Comparison of ENCODE assay signal across 1 cellular context in the genomic region with DNA sequence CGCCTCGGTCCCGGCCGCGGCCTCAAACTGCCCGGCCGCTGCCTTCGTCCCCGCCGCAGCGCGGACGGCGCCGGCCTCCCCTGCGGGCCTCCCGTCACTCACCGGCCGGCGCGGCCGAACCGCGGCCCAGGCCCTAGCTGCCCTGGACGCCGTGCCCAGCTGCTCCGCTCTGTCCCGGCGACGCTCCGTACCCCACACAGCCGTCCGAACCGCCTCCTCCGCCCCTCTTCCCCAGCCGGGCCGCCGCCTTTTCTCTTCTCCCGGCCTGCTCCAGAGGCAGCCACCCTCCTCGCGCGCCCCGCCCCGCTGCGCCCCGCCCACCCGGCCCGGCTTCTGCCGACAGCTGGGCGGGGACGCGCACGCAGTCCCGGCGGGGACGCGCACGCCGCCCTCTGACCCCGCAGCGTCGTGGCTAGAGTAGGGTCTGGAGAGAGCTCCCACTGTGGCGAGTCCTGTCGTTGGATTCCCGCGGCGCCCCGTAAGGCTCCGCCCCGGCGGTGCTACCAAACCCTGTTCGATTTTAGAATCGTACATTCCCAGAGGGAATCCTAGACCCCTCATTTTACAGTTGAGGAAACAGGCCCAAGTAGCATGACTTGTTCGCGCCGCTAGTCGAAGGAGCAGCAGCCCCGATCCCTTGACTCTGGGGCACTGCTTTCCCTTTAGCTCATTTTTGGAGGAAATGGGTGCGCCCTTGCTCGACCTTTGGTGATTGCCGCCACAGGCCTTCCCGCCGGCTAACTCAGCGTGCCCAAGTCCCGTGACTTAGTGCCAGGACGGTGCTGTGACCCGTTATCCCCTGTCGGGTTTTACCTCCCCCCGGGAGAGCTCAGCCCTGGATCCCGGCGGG.
TF ChIP-seq lines count a peak whose summit lies in the region.

A gene with protein sequence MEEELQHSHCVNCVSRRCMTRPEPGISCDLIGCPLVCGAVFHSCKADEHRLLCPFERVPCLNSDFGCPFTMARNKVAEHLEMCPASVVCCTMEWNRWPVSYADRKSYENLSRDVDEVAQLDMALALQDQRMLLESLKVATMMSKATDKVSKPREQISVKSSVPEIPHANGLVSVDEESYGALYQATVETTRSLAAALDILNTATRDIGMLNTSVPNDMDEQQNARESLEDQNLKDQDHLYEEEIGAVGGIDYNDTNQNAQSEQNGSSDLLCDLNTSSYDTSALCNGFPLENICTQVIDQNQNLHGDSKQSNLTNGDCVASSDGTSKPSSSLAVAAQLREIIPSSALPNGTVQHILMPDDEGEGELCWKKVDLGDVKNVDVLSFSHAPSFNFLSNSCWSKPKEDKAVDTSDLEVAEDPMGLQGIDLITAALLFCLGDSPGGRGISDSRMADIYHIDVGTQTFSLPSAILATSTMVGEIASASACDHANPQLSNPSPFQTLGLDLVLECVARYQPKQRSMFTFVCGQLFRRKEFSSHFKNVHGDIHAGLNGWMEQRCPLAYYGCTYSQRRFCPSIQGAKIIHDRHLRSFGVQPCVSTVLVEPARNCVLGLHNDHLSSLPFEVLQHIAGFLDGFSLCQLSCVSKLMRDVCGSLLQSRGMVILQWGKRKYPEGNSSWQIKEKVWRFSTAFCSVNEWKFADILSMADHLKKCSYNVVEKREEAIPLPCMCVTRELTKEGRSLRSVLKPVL (minus strand): TSS at position 295 of the 850 bp plus-strand sequence. CDS start 8,390 bp downstream, outside the sequence.

TF ChIP-seq in K562, 482 proteins besides CTCF, POLR2A, EP300 and RAD21 (continued from another document and continues in another):
- TF ChIP-seq, protein P1, sequence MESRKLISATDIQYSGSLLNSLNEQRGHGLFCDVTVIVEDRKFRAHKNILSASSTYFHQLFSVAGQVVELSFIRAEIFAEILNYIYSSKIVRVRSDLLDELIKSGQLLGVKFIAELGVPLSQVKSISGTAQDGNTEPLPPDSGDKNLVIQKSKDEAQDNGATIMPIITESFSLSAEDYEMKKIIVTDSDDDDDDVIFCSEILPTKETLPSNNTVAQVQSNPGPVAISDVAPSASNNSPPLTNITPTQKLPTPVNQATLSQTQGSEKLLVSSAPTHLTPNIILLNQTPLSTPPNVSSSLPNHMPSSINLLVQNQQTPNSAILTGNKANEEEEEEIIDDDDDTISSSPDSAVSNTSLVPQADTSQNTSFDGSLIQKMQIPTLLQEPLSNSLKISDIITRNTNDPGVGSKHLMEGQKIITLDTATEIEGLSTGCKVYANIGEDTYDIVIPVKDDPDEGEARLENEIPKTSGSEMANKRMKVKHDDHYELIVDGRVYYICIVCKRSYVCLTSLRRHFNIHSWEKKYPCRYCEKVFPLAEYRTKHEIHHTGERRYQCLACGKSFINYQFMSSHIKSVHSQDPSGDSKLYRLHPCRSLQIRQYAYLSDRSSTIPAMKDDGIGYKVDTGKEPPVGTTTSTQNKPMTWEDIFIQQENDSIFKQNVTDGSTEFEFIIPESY (CRISPR knock-in tag; IDR thresholded peaks at IDR 0.05), result 0 out of 2 replicates have a peak, but pooled peaks have one; percentile 19
- no peak for TF ChIP-seq YBX1 (IDR thresholded peaks at IDR 0.05)
- TF ChIP-seq, protein P2, sequence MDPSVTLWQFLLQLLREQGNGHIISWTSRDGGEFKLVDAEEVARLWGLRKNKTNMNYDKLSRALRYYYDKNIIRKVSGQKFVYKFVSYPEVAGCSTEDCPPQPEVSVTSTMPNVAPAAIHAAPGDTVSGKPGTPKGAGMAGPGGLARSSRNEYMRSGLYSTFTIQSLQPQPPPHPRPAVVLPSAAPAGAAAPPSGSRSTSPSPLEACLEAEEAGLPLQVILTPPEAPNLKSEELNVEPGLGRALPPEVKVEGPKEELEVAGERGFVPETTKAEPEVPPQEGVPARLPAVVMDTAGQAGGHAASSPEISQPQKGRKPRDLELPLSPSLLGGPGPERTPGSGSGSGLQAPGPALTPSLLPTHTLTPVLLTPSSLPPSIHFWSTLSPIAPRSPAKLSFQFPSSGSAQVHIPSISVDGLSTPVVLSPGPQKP (CRISPR knock-in tag; IDR thresholded peaks at IDR 0.05), result no peak
- TF ChIP-seq, protein P3, sequence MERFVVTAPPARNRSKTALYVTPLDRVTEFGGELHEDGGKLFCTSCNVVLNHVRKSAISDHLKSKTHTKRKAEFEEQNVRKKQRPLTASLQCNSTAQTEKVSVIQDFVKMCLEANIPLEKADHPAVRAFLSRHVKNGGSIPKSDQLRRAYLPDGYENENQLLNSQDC (CRISPR knock-in tag; IDR thresholded peaks at IDR 0.05), result peak; percentile 70; the same call in 1 of the 2 replicates
- no peak for TF ChIP-seq PHTF2 (CRISPR knock-in tag; IDR thresholded peaks at IDR 0.05)
- no peak for TF ChIP-seq HOXB6 (CRISPR knock-in tag; IDR thresholded peaks at IDR 0.05; ENCODE audit: borderline replicate concordance)
- TF ChIP-seq SRSF1 (IDR thresholded peaks at IDR 0.05; ENCODE audit: low read depth, low read length), result no peak
- TF ChIP-seq CREBBP (IDR thresholded peaks at IDR 0.05; ENCODE audit: low read depth, low read length), result no peak
- TF ChIP-seq LEF1 (IDR thresholded peaks at IDR 0.05), result no peak
- TF ChIP-seq, protein P4, sequence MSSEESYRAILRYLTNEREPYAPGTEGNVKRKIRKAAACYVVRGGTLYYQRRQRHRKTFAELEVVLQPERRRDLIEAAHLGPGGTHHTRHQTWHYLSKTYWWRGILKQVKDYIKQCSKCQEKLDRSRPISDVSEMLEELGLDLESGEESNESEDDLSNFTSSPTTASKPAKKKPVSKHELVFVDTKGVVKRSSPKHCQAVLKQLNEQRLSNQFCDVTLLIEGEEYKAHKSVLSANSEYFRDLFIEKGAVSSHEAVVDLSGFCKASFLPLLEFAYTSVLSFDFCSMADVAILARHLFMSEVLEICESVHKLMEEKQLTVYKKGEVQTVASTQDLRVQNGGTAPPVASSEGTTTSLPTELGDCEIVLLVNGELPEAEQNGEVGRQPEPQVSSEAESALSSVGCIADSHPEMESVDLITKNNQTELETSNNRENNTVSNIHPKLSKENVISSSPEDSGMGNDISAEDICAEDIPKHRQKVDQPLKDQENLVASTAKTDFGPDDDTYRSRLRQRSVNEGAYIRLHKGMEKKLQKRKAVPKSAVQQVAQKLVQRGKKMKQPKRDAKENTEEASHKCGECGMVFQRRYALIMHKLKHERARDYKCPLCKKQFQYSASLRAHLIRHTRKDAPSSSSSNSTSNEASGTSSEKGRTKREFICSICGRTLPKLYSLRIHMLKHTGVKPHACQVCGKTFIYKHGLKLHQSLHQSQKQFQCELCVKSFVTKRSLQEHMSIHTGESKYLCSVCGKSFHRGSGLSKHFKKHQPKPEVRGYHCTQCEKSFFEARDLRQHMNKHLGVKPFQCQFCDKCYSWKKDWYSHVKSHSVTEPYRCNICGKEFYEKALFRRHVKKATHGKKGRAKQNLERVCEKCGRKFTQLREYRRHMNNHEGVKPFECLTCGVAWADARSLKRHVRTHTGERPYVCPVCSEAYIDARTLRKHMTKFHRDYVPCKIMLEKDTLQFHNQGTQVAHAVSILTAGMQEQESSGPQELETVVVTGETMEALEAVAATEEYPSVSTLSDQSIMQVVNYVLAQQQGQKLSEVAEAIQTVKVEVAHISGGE (CRISPR knock-in tag; IDR thresholded peaks at IDR 0.05), result peak in 1 of 3 experiments; percentile 48; a peak in 1 of 6 replicates
- no peak for TF ChIP-seq POLR3A (IDR thresholded peaks at IDR 0.05; ENCODE audit: borderline replicate concordance, extremely low read depth, insufficient read depth, insufficient read length)
- TF ChIP-seq ZNF583 (CRISPR knock-in tag; IDR thresholded peaks at IDR 0.05), result no peak
- no peak; the same call in 1 of the 2 replicates for TF ChIP-seq TCF3 (CRISPR knock-in tag; IDR thresholded peaks at IDR 0.05)
- no peak for TF ChIP-seq ZNF316 (IDR thresholded peaks at IDR 0.05)
- TF ChIP-seq CBFA2T2 (conservative IDR thresholded peaks at IDR 0.05), result no peak; the same call in 1 of the 2 replicates
- TF ChIP-seq CBX2 (IDR thresholded peaks at IDR 0.05; ENCODE audit: insufficient read depth, low read length, poor library complexity, severe bottlenecking), result no peak
- no peak for TF ChIP-seq RBM39 (optimal IDR thresholded peaks at IDR 0.05; ENCODE audit: low read depth, low read length)
- TF ChIP-seq RCOR1 (IDR thresholded peaks at IDR 0.05; ENCODE audit: borderline replicate concordance in 1 of 2, low read depth in 2 of 2, low read length in 2 of 2), result peak in 1 of 2 experiments; percentile 36; a peak in 1 of 4 replicates
- TF ChIP-seq, protein P5, sequence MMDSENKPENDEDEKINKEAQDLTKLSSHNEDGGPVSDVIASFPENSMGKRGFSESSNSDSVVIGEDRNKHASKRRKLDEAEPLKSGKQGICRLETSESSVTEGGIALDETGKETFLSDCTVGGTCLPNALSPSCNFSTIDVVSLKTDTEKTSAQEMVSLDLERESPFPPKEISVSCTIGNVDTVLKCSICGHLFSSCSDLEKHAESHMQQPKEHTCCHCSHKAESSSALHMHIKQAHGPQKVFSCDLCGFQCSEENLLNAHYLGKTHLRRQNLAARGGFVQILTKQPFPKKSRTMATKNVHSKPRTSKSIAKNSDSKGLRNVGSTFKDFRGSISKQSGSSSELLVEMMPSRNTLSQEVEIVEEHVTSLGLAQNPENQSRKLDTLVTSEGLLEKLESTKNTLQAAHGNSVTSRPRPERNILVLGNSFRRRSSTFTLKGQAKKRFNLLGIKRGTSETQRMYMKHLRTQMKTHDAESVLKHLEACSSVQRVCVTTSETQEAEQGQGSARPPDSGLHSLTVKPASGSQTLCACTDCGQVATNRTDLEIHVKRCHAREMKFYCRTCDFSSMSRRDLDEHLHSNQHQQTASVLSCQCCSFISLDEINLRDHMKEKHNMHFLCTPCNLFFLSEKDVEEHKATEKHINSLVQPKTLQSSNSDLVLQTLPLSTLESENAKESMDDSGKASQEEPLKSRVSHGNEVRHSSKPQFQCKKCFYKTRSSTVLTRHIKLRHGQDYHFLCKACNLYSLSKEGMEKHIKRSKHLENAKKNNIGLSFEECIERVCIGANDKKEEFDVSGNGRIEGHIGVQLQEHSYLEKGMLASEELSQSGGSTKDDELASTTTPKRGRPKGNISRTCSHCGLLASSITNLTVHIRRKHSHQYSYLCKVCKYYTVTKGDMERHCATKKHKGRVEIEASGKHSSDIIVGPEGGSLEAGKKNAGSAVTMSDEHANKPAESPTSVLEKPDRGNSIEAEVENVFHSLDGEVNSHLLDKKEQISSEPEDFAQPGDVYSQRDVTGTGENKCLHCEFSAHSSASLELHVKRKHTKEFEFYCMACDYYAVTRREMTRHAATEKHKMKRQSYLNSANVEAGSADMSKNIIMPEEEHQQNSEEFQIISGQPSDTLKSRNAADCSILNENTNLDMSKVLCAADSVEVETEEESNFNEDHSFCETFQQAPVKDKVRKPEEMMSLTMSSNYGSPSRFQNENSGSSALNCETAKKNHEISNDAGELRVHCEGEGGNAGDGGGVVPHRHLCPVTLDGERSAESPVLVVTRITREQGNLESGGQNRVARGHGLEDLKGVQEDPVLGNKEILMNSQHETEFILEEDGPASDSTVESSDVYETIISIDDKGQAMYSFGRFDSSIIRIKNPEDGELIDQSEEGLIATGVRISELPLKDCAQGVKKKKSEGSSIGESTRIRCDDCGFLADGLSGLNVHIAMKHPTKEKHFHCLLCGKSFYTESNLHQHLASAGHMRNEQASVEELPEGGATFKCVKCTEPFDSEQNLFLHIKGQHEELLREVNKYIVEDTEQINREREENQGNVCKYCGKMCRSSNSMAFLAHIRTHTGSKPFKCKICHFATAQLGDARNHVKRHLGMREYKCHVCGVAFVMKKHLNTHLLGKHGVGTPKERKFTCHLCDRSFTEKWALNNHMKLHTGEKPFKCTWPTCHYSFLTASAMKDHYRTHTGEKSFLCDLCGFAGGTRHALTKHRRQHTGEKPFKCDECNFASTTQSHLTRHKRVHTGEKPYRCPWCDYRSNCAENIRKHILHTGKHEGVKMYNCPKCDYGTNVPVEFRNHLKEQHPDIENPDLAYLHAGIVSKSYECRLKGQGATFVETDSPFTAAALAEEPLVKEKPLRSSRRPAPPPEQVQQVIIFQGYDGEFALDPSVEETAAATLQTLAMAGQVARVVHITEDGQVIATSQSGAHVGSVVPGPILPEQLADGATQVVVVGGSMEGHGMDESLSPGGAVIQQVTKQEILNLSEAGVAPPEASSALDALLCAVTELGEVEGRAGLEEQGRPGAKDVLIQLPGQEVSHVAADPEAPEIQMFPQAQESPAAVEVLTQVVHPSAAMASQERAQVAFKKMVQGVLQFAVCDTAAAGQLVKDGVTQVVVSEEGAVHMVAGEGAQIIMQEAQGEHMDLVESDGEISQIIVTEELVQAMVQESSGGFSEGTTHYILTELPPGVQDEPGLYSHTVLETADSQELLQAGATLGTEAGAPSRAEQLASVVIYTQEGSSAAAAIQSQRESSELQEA (IDR thresholded peaks at IDR 0.05; ENCODE audit: low read depth), result no peak
- TF ChIP-seq ZBED1 (IDR thresholded peaks at IDR 0.05), result no peak; the same call in 1 of the 2 replicates
- TF ChIP-seq MCM2 (IDR thresholded peaks at IDR 0.05; ENCODE audit: low read depth), result no peak
- TF ChIP-seq CTBP1 (IDR thresholded peaks at IDR 0.05; ENCODE audit: borderline replicate concordance), result no peak; the same call in none of the 2 replicates
- no peak for TF ChIP-seq XRCC4 (IDR thresholded peaks at IDR 0.05; ENCODE audit: extremely low read depth, insufficient read depth, insufficient read length)
- no peak for TF ChIP-seq MTA2 (IDR thresholded peaks at IDR 0.05; ENCODE audit: low read depth)
- no peak; the same call in 1 of the 2 replicates for TF ChIP-seq TEAD2 (tag; IDR thresholded peaks at IDR 0.05)
- 0 out of 2 replicates have a peak, but pooled peaks have one; percentile 25 for TF ChIP-seq TEAD4 (IDR thresholded peaks at IDR 0.05; ENCODE audit: low read length)
- TF ChIP-seq TEAD4 (CRISPR knock-in tag; IDR thresholded peaks at IDR 0.05; ENCODE audit: borderline replicate concordance), result no peak; the same call in 1 of the 2 replicates
- peak; percentile 17; the same call in 1 of the 2 replicates for TF ChIP-seq HDAC8 (tag; IDR thresholded peaks at IDR 0.05)
- no peak for TF ChIP-seq SREBF1 (IDR thresholded peaks at IDR 0.05; ENCODE audit: borderline replicate concordance, low read depth, low read length)
- no peak for TF ChIP-seq GABPB1 (CRISPR knock-in tag; IDR thresholded peaks at IDR 0.05)
- TF ChIP-seq, protein P6, sequence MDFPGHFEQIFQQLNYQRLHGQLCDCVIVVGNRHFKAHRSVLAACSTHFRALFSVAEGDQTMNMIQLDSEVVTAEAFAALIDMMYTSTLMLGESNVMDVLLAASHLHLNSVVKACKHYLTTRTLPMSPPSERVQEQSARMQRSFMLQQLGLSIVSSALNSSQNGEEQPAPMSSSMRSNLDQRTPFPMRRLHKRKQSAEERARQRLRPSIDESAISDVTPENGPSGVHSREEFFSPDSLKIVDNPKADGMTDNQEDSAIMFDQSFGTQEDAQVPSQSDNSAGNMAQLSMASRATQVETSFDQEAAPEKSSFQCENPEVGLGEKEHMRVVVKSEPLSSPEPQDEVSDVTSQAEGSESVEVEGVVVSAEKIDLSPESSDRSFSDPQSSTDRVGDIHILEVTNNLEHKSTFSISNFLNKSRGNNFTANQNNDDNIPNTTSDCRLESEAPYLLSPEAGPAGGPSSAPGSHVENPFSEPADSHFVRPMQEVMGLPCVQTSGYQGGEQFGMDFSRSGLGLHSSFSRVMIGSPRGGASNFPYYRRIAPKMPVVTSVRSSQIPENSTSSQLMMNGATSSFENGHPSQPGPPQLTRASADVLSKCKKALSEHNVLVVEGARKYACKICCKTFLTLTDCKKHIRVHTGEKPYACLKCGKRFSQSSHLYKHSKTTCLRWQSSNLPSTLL (IDR thresholded peaks at IDR 0.05), result no peak
- TF ChIP-seq, protein P7, sequence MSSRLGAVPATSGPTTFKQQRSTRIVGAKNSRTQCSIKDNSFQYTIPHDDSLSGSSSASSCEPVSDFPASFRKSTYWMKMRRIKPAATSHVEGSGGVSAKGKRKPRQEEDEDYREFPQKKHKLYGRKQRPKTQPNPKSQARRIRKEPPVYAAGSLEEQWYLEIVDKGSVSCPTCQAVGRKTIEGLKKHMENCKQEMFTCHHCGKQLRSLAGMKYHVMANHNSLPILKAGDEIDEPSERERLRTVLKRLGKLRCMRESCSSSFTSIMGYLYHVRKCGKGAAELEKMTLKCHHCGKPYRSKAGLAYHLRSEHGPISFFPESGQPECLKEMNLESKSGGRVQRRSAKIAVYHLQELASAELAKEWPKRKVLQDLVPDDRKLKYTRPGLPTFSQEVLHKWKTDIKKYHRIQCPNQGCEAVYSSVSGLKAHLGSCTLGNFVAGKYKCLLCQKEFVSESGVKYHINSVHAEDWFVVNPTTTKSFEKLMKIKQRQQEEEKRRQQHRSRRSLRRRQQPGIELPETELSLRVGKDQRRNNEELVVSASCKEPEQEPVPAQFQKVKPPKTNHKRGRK (tag; IDR thresholded peaks at IDR 0.05), result no peak
